In the genomic region with DNA sequence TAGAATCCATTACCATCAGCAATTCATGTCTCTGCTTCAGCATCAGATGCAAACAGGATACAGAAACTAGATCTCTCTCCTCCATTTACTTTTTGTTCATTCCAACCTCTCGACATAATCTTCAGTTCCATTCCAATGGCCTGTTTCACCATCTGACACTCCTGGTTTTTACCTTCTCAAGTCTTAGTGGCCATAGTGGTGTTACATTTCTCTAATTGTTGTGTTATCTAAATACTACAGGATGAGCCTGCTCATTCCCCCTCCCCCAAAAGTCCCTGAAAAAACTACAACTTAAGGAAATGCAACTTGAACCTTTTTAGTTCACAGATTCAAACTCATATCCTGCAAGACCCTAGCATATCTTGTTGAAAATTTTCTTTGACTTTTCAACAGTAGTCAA, we compare ENCODE assay signal across 9 cellular contexts.
DNase-seq lines count a peak whose midpoint lies in the region; TF ChIP-seq lines count a peak whose summit lies in the region.
"Had no signal": no experiment of that assay in that cellular context is flagged by ENCODE, and none has a peak within 500 bp of the region (broad histone marks: within the 10 kb centered on the region; RNA-seq: fewer than 3 reads in every experiment).

No MANE protein-coding gene starts in this region.

- H3K4me1 Mint-ChIP-seq in dendritic cell treated with granulocyte-macrophage colony-stimulating factor and Interleukin-4, amounts not matched to agents 40 ng/mL and 50 ng/mL, for 4 days (ENCODE audit: low read depth) = peaks cover 74% of the 10 kb centered on the region

- H3K27me3 Mint-ChIP-seq in dendritic cell treated with granulocyte-macrophage colony-stimulating factor and Interleukin-4, amounts not matched to agents 40 ng/mL and 50 ng/mL, for 4 days = no peaks in the 10 kb centered on the region

- H3K36me3 ChIP-seq in neutrophil = no peaks in the 10 kb centered on the region
- H3K36me3 ChIP-seq: suprapubic skin had no signal

- H3K27ac ChIP-seq in neutrophil = peak overlapping the region; percentile 28
- H3K27ac ChIP-seq: suprapubic skin had no signal

- no peaks in the 10 kb centered on the region for H3K9me3 ChIP-seq in neutrophil
- H3K9me3 ChIP-seq: suprapubic skin had no signal

- TF ChIP-seq CTCF in neutrophil (IDR thresholded peaks at IDR 0.05) = no peak

- H3K9me3 Mint-ChIP-seq in dendritic cell treated with granulocyte-macrophage colony-stimulating factor and Interleukin-4, amounts not matched to agents 40 ng/mL and 50 ng/mL, for 4 days = no peaks in the 10 kb centered on the region

- peaks cover 15% of the 10 kb centered on the region for H3K36me3 Mint-ChIP-seq in dendritic cell treated with granulocyte-macrophage colony-stimulating factor and Interleukin-4, amounts not matched to agents 40 ng/mL and 50 ng/mL, for 4 days (ENCODE audit: low read depth)

- no peaks in the 10 kb centered on the region for H3K27me3 ChIP-seq in neutrophil
- H3K27me3 ChIP-seq: suprapubic skin had no signal

- H3K4me1 ChIP-seq in neutrophil (ENCODE audit: control insufficient read depth in 1 of 2, insufficient read depth in 1 of 2, low read depth in 1 of 2, low read length in 1 of 2) = peaks cover 58 to 78% of the 10 kb centered on the region in 2 experiments

- H3K27ac Mint-ChIP-seq in dendritic cell treated with granulocyte-macrophage colony-stimulating factor and Interleukin-4, amounts not matched to agents 40 ng/mL and 50 ng/mL, for 4 days = peak overlapping the region; percentile 47

- H3K4me3 Mint-ChIP-seq in dendritic cell treated with granulocyte-macrophage colony-stimulating factor and Interleukin-4, amounts not matched to agents 40 ng/mL and 50 ng/mL, for 4 days = no peak overlapping the region

- DNase-seq in ELR (ENCODE audit: low read depth) = peak; percentile 38
- peak; percentile 71 for DNase-seq in NCI-H69 (lab: John Stamatoyannopoulos, UW)
- no peak for DNase-seq in NCI-H526 (lab: John Stamatoyannopoulos, UW)
- no peak for DNase-seq in NCI-H510A (lab: John Stamatoyannopoulos, UW)
- no peak for DNase-seq in T1000 (lab: John Stamatoyannopoulos, UW)
- DNase-seq: amniotic stem cell had no signal

- intact Hi-C loops in dendritic cell treated with granulocyte-macrophage colony-stimulating factor and Interleukin-4, amounts not matched to agents 40 ng/mL and 50 ng/mL, for 4 days (cut with micrococcal nuclease) = loop anchor here (10.0 kb wide), 2 partner anchors 296 to 384 kb away; no protein-coding TSS in a partner anchor

- H3K4me3 ChIP-seq in neutrophil (ENCODE audit: low read depth in 1 of 2, low read length in 1 of 2) = no peak overlapping the region
- H3K4me3 ChIP-seq: suprapubic skin had no signal

Comparison
In these comparisons a context has a peak if more than half of its experiments do, and no peak if none do; other contexts are left out.
1. DNase-seq: peak in ELR (single experiment) and NCI-H69 (single experiment); none in NCI-H526 (0 of 2), NCI-H510A (single experiment) and T1000 (single experiment).